ENCODE assay signal across 6 cellular contexts in genomic region chr5:177402271-177403043, GRCh38. TPM values are rescaled to one million over a fixed set of nuclear protein-coding genes. Genes with fewer than 3 reads are reported as not detected.
DNase-seq lines count a peak whose midpoint lies in the region; ATAC-seq and TF ChIP-seq lines count a peak whose summit lies in the region.

No MANE protein-coding gene starts in this region.

- H3K4me1 Mint-ChIP-seq in HFFc6 (ENCODE audit: low read depth): peaks cover 9% of the 10 kb centered on the region

- no peaks in the 10 kb centered on the region for H3K9me3 ChIP-seq in neuron (ENCODE audit: low read length)

- peak overlapping the region; percentile 78 for H3K4me3 Mint-ChIP-seq in HFFc6

- H3K36me3 ChIP-seq in neuron (ENCODE audit: insufficient read depth, low read length): no peaks in the 10 kb centered on the region

- no peak overlapping the region for H3K27ac Mint-ChIP-seq in HFFc6

- no peaks in the 10 kb centered on the region for H3K36me3 Mint-ChIP-seq in HFFc6 (ENCODE audit: low read depth)

- H3K9me3 Mint-ChIP-seq in HFFc6: no peaks in the 10 kb centered on the region

- H3K4me1 ChIP-seq in neuron (ENCODE audit: insufficient read depth, low read length): peaks cover 19% of the 10 kb centered on the region

- peak; percentile 40 for DNase-seq in HFFc6
- DNase-seq in SHP77 (lab: John Stamatoyannopoulos, UW): peak; percentile 89 to 95
- peak; percentile 46 to 58 for DNase-seq in cardiac fibroblast (ENCODE audit: low read depth in 2 of 2)

- TF ChIP-seq CTCF in HFFc6 (IDR thresholded peaks at IDR 0.05): peak; percentile 71
- peak; percentile 33 for TF ChIP-seq CTCF in cardiac fibroblast (IDR thresholded peaks at IDR 0.05; ENCODE audit: low read depth, low read length)

- peak overlapping the region in 1 of 2 donors; percentile 1 for H3K4me3 ChIP-seq in cardiac fibroblast (replicated peaks in 1 of 2; ENCODE audit: low read depth in 2 of 2, low read length in 2 of 2)
- H3K4me3 ChIP-seq in neuron (ENCODE audit: low read length): peak overlapping the region; percentile 37

- ATAC-seq in HG03108 (IDR thresholded peaks at IDR 0.05; ENCODE audit: unreplicated experiment) (no peak), GM21825 (IDR thresholded peaks at IDR 0.05; ENCODE audit: unreplicated experiment) (no peak)

- peaks cover 39% of the 10 kb centered on the region for H3K27me3 Mint-ChIP-seq in HFFc6 (ENCODE audit: insufficient read depth)

- H2AFZ ChIP-seq in neuron (ENCODE audit: low read depth, low read length): peak overlapping the region; percentile 55

- H3K27me3 ChIP-seq in neuron (ENCODE audit: insufficient read depth, low read length): peaks cover 48% of the 10 kb centered on the region

RNA-seq across cellular contexts. Expression of gene PFN3, which starts 2.0 kb away (rescaled TPM):
- not detected for total RNA-seq in HFFc6 (2021; fragmentation: NEBNext Ultra II Directional; extraction: Animal tissue kit (Norgen Biotek cat#: 25700))

RNA-seq across cellular contexts. Expression of gene F12, which starts 6.9 kb away (rescaled TPM):
- 1 to 10 TPM in 1 of 6 experiments, under 1 TPM in 5; 0.63 to 1.2 (median 0.87) TPM for total RNA-seq in HFFc6 (2021; fragmentation: NEBNext Ultra II Directional; extraction: Animal tissue kit (Norgen Biotek cat#: 25700))

RNA-seq across cellular contexts. Expression of gene SLC34A1, which starts 18.2 kb away (rescaled TPM):
- not detected for total RNA-seq in HFFc6 (2021; fragmentation: NEBNext Ultra II Directional; extraction: Animal tissue kit (Norgen Biotek cat#: 25700))

RNA-seq across cellular contexts. Expression of gene GRK6, which starts 24.0 kb away (rescaled TPM):
- total RNA-seq in HFFc6 (2021; fragmentation: NEBNext Ultra II Directional; extraction: Animal tissue kit (Norgen Biotek cat#: 25700)): 10 to 100 TPM; 25.8 to 30.7 (median 28.0) TPM

RNA-seq across cellular contexts. Expression of gene PRR7, which starts 44.2 kb away (rescaled TPM):
- 10 to 100 TPM in 4 of 6 experiments, 1 to 10 TPM in 2; 8.9 to 16.9 (median 10.4) TPM for total RNA-seq in HFFc6 (2021; fragmentation: NEBNext Ultra II Directional; extraction: Animal tissue kit (Norgen Biotek cat#: 25700))

Comparison
In these comparisons a context has a peak if more than half of its experiments do, and no peak if none do; other contexts are left out.
1. DNase-seq: peak in every context shown above with its lines; median percentile 92 in SHP77; 52 in cardiac fibroblast; 40 in HFFc6.